In genomic region chr12:111607239-111607638, GRCh38 we compare ENCODE assay signal across 15 cellular contexts. TPM values are rescaled to one million over a fixed set of nuclear protein-coding genes. Genes with fewer than 3 reads are reported as not detected.
A peak's percentile ranks its signal among the peaks of the same experiment; 100 is the strongest.
DNase-seq lines count a peak whose midpoint lies in the region; FAIRE-seq and TF ChIP-seq lines count a peak whose summit lies in the region.
"Had no signal": no experiment of that assay in that cellular context is flagged by ENCODE, and none has a peak within 500 bp of the region (broad histone marks: within the 10 kb centered on the region; RNA-seq: fewer than 3 reads in every experiment).

No MANE protein-coding gene starts in this region.

- H3K4me1 ChIP-seq in neuron (ENCODE audit: insufficient read depth, low read length) (peaks cover 14% of the 10 kb centered on the region), thyroid gland (no peaks in the 10 kb centered on the region)
- H3K4me1 ChIP-seq: colonic mucosa, upper lobe of right lung had no signal

- intact Hi-C loops in thyroid gland (cut with DNase I) = no loop called here

- peak; percentile 5 for TF ChIP-seq CTCF in NB4 (IDR thresholded peaks at IDR 0.05; ENCODE audit: low read depth, low read length)
- TF ChIP-seq CTCF in thyroid gland (IDR thresholded peaks at IDR 0.05) = no peak

- peak; percentile 5 for FAIRE-seq in GM12891 (lab: Jason Lieb, UNC)

- TF ChIP-seq POLR2A in GM12891 (IDR thresholded peaks at IDR 0.05; ENCODE audit: low read depth, low read length) (no peak), NB4 (IDR thresholded peaks at IDR 0.05; ENCODE audit: extremely low read depth, insufficient read length) (no peak), thyroid gland (IDR thresholded peaks at IDR 0.05) (no peak)

- H3K27ac ChIP-seq in caudate nucleus (ENCODE audit: low read depth, low read length) = peak overlapping the region; percentile 6
- H3K27ac ChIP-seq in thyroid gland = no peak overlapping the region
- H3K27ac ChIP-seq: colonic mucosa, upper lobe of right lung had no signal

- peak overlapping the region; percentile 41 for H2AFZ ChIP-seq in neuron (ENCODE audit: low read depth, low read length)

- H3K4me3 ChIP-seq in NB4 (ENCODE audit: low read depth, low read length) (no peak overlapping the region), neuron (ENCODE audit: low read length) (no peak overlapping the region), thyroid gland (replicated peaks in 1 of 3) (no peak overlapping the region)
- H3K4me3 ChIP-seq: colonic mucosa, upper lobe of right lung had no signal

- H3K27me3 ChIP-seq in neuron (ENCODE audit: insufficient read depth, low read length) (no peaks in the 10 kb centered on the region), thyroid gland (no peaks in the 10 kb centered on the region)
- H3K27me3 ChIP-seq: colonic mucosa, upper lobe of right lung had no signal

- H3K4me3 Mint-ChIP-seq in activated T-cell treated with anti-CD3 and anti-CD28 coated beads, Interleukin-2, amount 50 U/mL, for 24 hours = no peak overlapping the region
- H3K4me3 Mint-ChIP-seq: activated naive CD8-positive, alpha-beta T cell treated with anti-CD3 and anti-CD28 coated beads for 36 hours had no signal

- H3K9me3 ChIP-seq in neuron (ENCODE audit: low read length) = no peaks in the 10 kb centered on the region
- H3K9me3 ChIP-seq in thyroid gland = no peaks in the 10 kb centered on the region
- H3K9me3 ChIP-seq: colonic mucosa, upper lobe of right lung had no signal

- WGBS in thyroid gland, 2 donors = 80 to 88% methylated on average over 3 of the region's 3 CpGs

- H3K4me1 Mint-ChIP-seq in activated T-cell treated with anti-CD3 and anti-CD28 coated beads, Interleukin-2, amount 50 U/mL, for 24 hours (ENCODE audit: low read depth) = no peaks in the 10 kb centered on the region
- H3K4me1 Mint-ChIP-seq: activated naive CD8-positive, alpha-beta T cell treated with anti-CD3 and anti-CD28 coated beads for 36 hours had no signal

- no peak overlapping the region for H3K27ac Mint-ChIP-seq in activated T-cell treated with anti-CD3 and anti-CD28 coated beads, Interleukin-2, amount 50 U/mL, for 24 hours
- H3K27ac Mint-ChIP-seq: activated naive CD8-positive, alpha-beta T cell treated with anti-CD3 and anti-CD28 coated beads for 36 hours had no signal

- DNase-seq in GM12891 (ENCODE audit: insufficient read length, low spot score) = no peak
- peak; percentile 22 for DNase-seq in NB4 (ENCODE audit: low read depth)
- no peak for DNase-seq in caudate nucleus (lab: John Stamatoyannopoulos, UW)
- DNase-seq in hippocampal formation (lab: John Stamatoyannopoulos, UW) = no peak
- no peak for DNase-seq in thyroid gland
- DNase-seq in activated T-cell treated with anti-CD3 and anti-CD28 coated beads, Interleukin-2, amount 50 U/mL, for 24 hours = no peak
- DNase-seq: activated CD4-positive, CD25-positive, alpha-beta regulatory T cell treated with anti-CD3 and anti-CD28 coated beads, Interleukin-2, amount 50 U/mL, for 72 hours; activated naive CD8-positive, alpha-beta T cell treated with anti-CD3 and anti-CD28 coated beads for 36 hours; colonic mucosa; IMR-90; NCI-H226; RPMI8226; T1000; upper lobe of right lung had no signal

- no peaks in the 10 kb centered on the region for H3K36me3 Mint-ChIP-seq in activated T-cell treated with anti-CD3 and anti-CD28 coated beads, Interleukin-2, amount 50 U/mL, for 24 hours (ENCODE audit: low read depth)
- H3K36me3 Mint-ChIP-seq: activated naive CD8-positive, alpha-beta T cell treated with anti-CD3 and anti-CD28 coated beads for 36 hours had no signal

- H3K36me3 ChIP-seq in neuron (ENCODE audit: insufficient read depth, low read length) = no peaks in the 10 kb centered on the region
- H3K36me3 ChIP-seq in thyroid gland = no peaks in the 10 kb centered on the region
- H3K36me3 ChIP-seq: colonic mucosa, upper lobe of right lung had no signal

- H3K9me3 Mint-ChIP-seq in activated T-cell treated with anti-CD3 and anti-CD28 coated beads, Interleukin-2, amount 50 U/mL, for 24 hours = no peaks in the 10 kb centered on the region
- H3K9me3 Mint-ChIP-seq: activated naive CD8-positive, alpha-beta T cell treated with anti-CD3 and anti-CD28 coated beads for 36 hours had no signal

- H3K27me3 Mint-ChIP-seq in activated T-cell treated with anti-CD3 and anti-CD28 coated beads, Interleukin-2, amount 50 U/mL, for 24 hours = no peaks in the 10 kb centered on the region
- H3K27me3 Mint-ChIP-seq: activated naive CD8-positive, alpha-beta T cell treated with anti-CD3 and anti-CD28 coated beads for 36 hours had no signal

TF ChIP-seq in GM12891, 5 proteins besides CTCF, POLR2A, EP300 and RAD21:
- no peak for TF ChIP-seq TAF1 (IDR thresholded peaks at IDR 0.05; ENCODE audit: low read depth, low read length)

RNA-seq across cellular contexts. Expression of gene ATXN2, which starts 8.1 kb away (rescaled TPM):
- 16.1 TPM for polyA plus RNA-seq in GM12891 (2012; ENCODE audit: low read depth, missing spikeins)
- 100 to 1,000 TPM in 1 of 4 donors, 10 to 100 TPM in 3; 63.1 to 102 (median 63.8) TPM for total RNA-seq in thyroid gland
